In genomic region chr12:53320352-53321195, GRCh38 we compare ENCODE assay signal across 8 cellular contexts. TPM values are rescaled to one million over a fixed set of nuclear protein-coding genes. Genes with fewer than 3 reads are reported as not detected.
DNase-seq lines count a peak whose midpoint lies in the region; ATAC-seq and TF ChIP-seq lines count a peak whose summit lies in the region.

No MANE protein-coding gene starts in this region.

- H3K9ac ChIP-seq in ES-I3 (ENCODE audit: low read depth, low read length) (peak overlapping the region; percentile 96), SK-N-MC (ENCODE audit: insufficient read length) (peak overlapping the region; percentile 99)

- H3K27me3 ChIP-seq in prostate gland (replicated peaks; ENCODE audit: insufficient read depth), result no peaks in the 10 kb centered on the region

- no peak for TF ChIP-seq POLR2A in prostate gland (IDR thresholded peaks at IDR 0.05)

- no peaks in the 10 kb centered on the region; the same call in 1 of the 2 replicates for H3K36me3 ChIP-seq in ES-I3 (ENCODE audit: insufficient read depth, low read length)
- peaks cover 27% of the 10 kb centered on the region for H3K36me3 ChIP-seq in SK-N-MC (ENCODE audit: insufficient read depth, low read length)
- H3K36me3 ChIP-seq in prostate gland, result no peaks in the 10 kb centered on the region

- H3K27ac ChIP-seq in SK-N-MC (peak overlapping the region; percentile 98), prostate gland (peak overlapping the region; percentile 92 to 93)

- H3K4me1 ChIP-seq in ES-I3 (ENCODE audit: insufficient read depth, low read length) (peaks cover 6% of the 10 kb centered on the region; the same call in 1 of the 2 replicates), prostate gland (replicated peaks) (peaks cover 9% of the 10 kb centered on the region)

- intact Hi-C loops in prostate gland (cut with DNase I), result loop anchor here (10.0 kb wide), 1 partner anchor 184 kb away; the partner anchor contains the start of genes NPFF and TARBP2

- no peak for DNase-seq in SK-N-MC (ENCODE audit: low read depth, low spot score)
- peak; percentile 22 for DNase-seq in fibroblast of mammary gland (ENCODE audit: low read depth)
- no peak for DNase-seq in prostate gland (ENCODE audit: low spot score)
- DNase-seq in mesenteric fat pad (ENCODE audit: low spot score), result no peak

- H3K4me3 ChIP-seq in SK-N-MC (peak overlapping the region; percentile 100), fibroblast of mammary gland (ENCODE audit: control insufficient read depth, low read depth, low read length) (peak overlapping the region; percentile 78), prostate gland (peak overlapping the region; percentile 69 to 77)

- 41% methylated on average over 10 of the region's 10 CpGs for WGBS in prostate gland

- TF ChIP-seq CTCF in fibroblast of mammary gland (conservative IDR thresholded peaks at IDR 0.05; ENCODE audit: control insufficient read depth, insufficient read depth, low read depth, low read length) (no peak), prostate gland (IDR thresholded peaks at IDR 0.05) (no peak)

- no peaks in the 10 kb centered on the region for H3K9me3 ChIP-seq in ES-I3 (ENCODE audit: control insufficient read depth, insufficient read depth, low read length)
- H3K9me3 ChIP-seq in SK-N-MC (ENCODE audit: low read depth, low read length), result no peaks in the 10 kb centered on the region
- no peaks in the 10 kb centered on the region for H3K9me3 ChIP-seq in prostate gland

- ATAC-seq in GM18907 (IDR thresholded peaks at IDR 0.05; ENCODE audit: unreplicated experiment) (no peak), HG02623 (IDR thresholded peaks at IDR 0.05; ENCODE audit: unreplicated experiment) (no peak), GM18858 (IDR thresholded peaks at IDR 0.05; ENCODE audit: unreplicated experiment) (no peak)

RNA-seq across cellular contexts. Expression of gene AAAS, which starts 0.8 kb away (rescaled TPM):
- total RNA-seq in prostate gland (10 to 100 TPM; 50.7 to 79.3 TPM), mesenteric fat pad (36.4 TPM)

RNA-seq across cellular contexts. Expression of gene SP7, which starts 15.6 kb away (rescaled TPM):
- total RNA-seq in prostate gland (not detected), mesenteric fat pad (not detected)

RNA-seq across cellular contexts. Expression of gene MYG1, which starts 21.1 kb away (rescaled TPM):
- total RNA-seq in prostate gland (10 to 100 TPM; 48.1 to 75.4 TPM), mesenteric fat pad (41.4 TPM)

RNA-seq across cellular contexts. Expression of gene PFDN5, which starts 25.2 kb away (rescaled TPM):
- total RNA-seq in prostate gland (100 to 1,000 TPM; 552 to 673 TPM), mesenteric fat pad (371 TPM)

RNA-seq across cellular contexts. Expression of gene ESPL1, which starts 52.5 kb away (rescaled TPM):
- total RNA-seq in prostate gland (1 to 10 TPM in 1 of 2 donors, under 1 TPM in 1; 0.55 to 6.1 TPM), mesenteric fat pad (0.67 TPM)
